Comparison of ENCODE assay signal across 27 cellular contexts in genomic region chr9:6502399-6502798, GRCh38.
DNase-seq lines count a peak whose midpoint lies in the region; ATAC-seq and FAIRE-seq lines count a peak whose summit lies in the region.
"Had no signal": no experiment of that assay in that cellular context is flagged by ENCODE, and none has a peak within 500 bp of the region (broad histone marks: within the 10 kb centered on the region; RNA-seq: fewer than 3 reads in every experiment).

No MANE protein-coding gene starts in this region.

- H3K9me3 Mint-ChIP-seq in activated CD4-positive, alpha-beta T cell treated with anti-CD3 and anti-CD28 coated beads for 36 hours (ENCODE audit: low read depth): no peaks in the 10 kb centered on the region
- H3K9me3 Mint-ChIP-seq in activated T-helper 1 cell treated with anti-CD3 and anti-CD28 coated beads, Interleukin-12 subunit alpha, Interleukin-12 subunit beta, Interleukin-2, Interleukin-4 antibody, amounts not matched to agents 30 ng/mL and 10 ng/mL and 1 ng/mL, durations not matched to agents 14 hours and 24 hours and 36 hours: no peaks in the 10 kb centered on the region
- H3K9me3 Mint-ChIP-seq in CD8-positive, alpha-beta memory T cell: no peaks in the 10 kb centered on the region
- H3K9me3 Mint-ChIP-seq: GM23338; T-helper 1 cell treated with Interleukin-12 subunit alpha and Interleukin-12 subunit beta and Interleukin-4 antibody, amounts not matched to agents 30 μg/mL and 1 μg/mL, for 36 hours had no signal

- POLR2A ChIA-PET in activated CD4-positive, alpha-beta T cell treated with anti-CD3 and anti-CD28 coated beads for 36 hours (lab: Charles Lee): no interaction called here
- POLR2A ChIA-PET in CD8-positive, alpha-beta memory T cell (lab: Charles Lee): no interaction called here

- intact Hi-C loops in activated CD4-positive, alpha-beta T cell treated with anti-CD3 and anti-CD28 coated beads for 36 hours (cut with DNase I, micrococcal nuclease): no loop called here
- intact Hi-C loops in activated T-helper 1 cell treated with anti-CD3 and anti-CD28 coated beads, Interleukin-12 subunit alpha, Interleukin-12 subunit beta, Interleukin-2, Interleukin-4 antibody, amounts not matched to agents 30 ng/mL and 10 ng/mL and 1 ng/mL, durations not matched to agents 14 hours and 24 hours and 36 hours (cut with micrococcal nuclease): no loop called here
- intact Hi-C loops in left colon (cut with DNase I, micrococcal nuclease) (no loop called here), posterior vena cava (cut with DNase I) (loop anchor here in 1 of 2 donors (5.0 kb wide), 1 partner anchor 665 kb away; no protein-coding TSS in a partner anchor)

- peaks cover 53% of the 10 kb centered on the region for H3K36me3 ChIP-seq in CD8-positive, alpha-beta memory T cell (ENCODE audit: insufficient read depth, low read length)

- no peak overlapping the region for H3K27ac ChIP-seq in CD8-positive, alpha-beta memory T cell (ENCODE audit: low read depth, low read length)
- H3K27ac ChIP-seq: BLaER1, HL-60, neutrophil, SJCRH30, transverse colon had no signal

- FAIRE-seq in GM19239 (lab: Jason Lieb, UNC): peak; percentile 28
- FAIRE-seq: frontal cortex, kidney had no signal

- no peaks in the 10 kb centered on the region for H3K9me3 ChIP-seq in CD8-positive, alpha-beta memory T cell (ENCODE audit: low read length)
- H3K9me3 ChIP-seq: BLaER1, neutrophil, SJCRH30, transverse colon had no signal

- peak overlapping the region; percentile 42 for H3K27ac Mint-ChIP-seq in activated CD4-positive, alpha-beta T cell treated with anti-CD3 and anti-CD28 coated beads for 36 hours
- H3K27ac Mint-ChIP-seq in activated T-helper 1 cell treated with anti-CD3 and anti-CD28 coated beads, Interleukin-12 subunit alpha, Interleukin-12 subunit beta, Interleukin-2, Interleukin-4 antibody, amounts not matched to agents 30 ng/mL and 10 ng/mL and 1 ng/mL, durations not matched to agents 14 hours and 24 hours and 36 hours: peak overlapping the region; percentile 0
- peak overlapping the region in 1 of 8 donors; percentile 31 for H3K27ac Mint-ChIP-seq in CD8-positive, alpha-beta memory T cell
- H3K27ac Mint-ChIP-seq: GM23338; T-helper 1 cell treated with Interleukin-12 subunit alpha and Interleukin-12 subunit beta and Interleukin-4 antibody, amounts not matched to agents 30 μg/mL and 1 μg/mL, for 36 hours had no signal

- no peak overlapping the region for H3K4me3 ChIP-seq in CD8-positive, alpha-beta memory T cell (ENCODE audit: low read length)
- H3K4me3 ChIP-seq: BLaER1, dorsolateral prefrontal cortex, GM23338, SJCRH30, smooth muscle cell, transverse colon had no signal

- ATAC-seq in activated CD4-positive, alpha-beta T cell treated with anti-CD3 and anti-CD28 coated beads for 36 hours: no peak
- peak; percentile 80 for ATAC-seq in left colon
- ATAC-seq: GM23338 had no signal

- H3K4me1 Mint-ChIP-seq in activated CD4-positive, alpha-beta T cell treated with anti-CD3 and anti-CD28 coated beads for 36 hours: peaks cover 5% of the 10 kb centered on the region
- H3K4me1 Mint-ChIP-seq in activated T-helper 1 cell treated with anti-CD3 and anti-CD28 coated beads, Interleukin-12 subunit alpha, Interleukin-12 subunit beta, Interleukin-2, Interleukin-4 antibody, amounts not matched to agents 30 ng/mL and 10 ng/mL and 1 ng/mL, durations not matched to agents 14 hours and 24 hours and 36 hours (ENCODE audit: low read depth): peaks cover 10% of the 10 kb centered on the region
- no peaks in the 10 kb centered on the region for H3K4me1 Mint-ChIP-seq in CD8-positive, alpha-beta memory T cell

- no peaks in the 10 kb centered on the region for H3K27me3 ChIP-seq in CD8-positive, alpha-beta memory T cell (ENCODE audit: insufficient read depth, low read length, poor library complexity, severe bottlenecking)
- H3K27me3 ChIP-seq: BLaER1, dorsolateral prefrontal cortex, neutrophil, SJCRH30, transverse colon had no signal

- no peaks in the 10 kb centered on the region for H3K4me1 ChIP-seq in CD8-positive, alpha-beta memory T cell (ENCODE audit: insufficient read depth, low read length)
- H3K4me1 ChIP-seq: BLaER1, SJCRH30, transverse colon had no signal

- peaks cover 58% of the 10 kb centered on the region for H3K36me3 Mint-ChIP-seq in activated CD4-positive, alpha-beta T cell treated with anti-CD3 and anti-CD28 coated beads for 36 hours (ENCODE audit: low read depth)
- H3K36me3 Mint-ChIP-seq in activated T-helper 1 cell treated with anti-CD3 and anti-CD28 coated beads, Interleukin-12 subunit alpha, Interleukin-12 subunit beta, Interleukin-2, Interleukin-4 antibody, amounts not matched to agents 30 ng/mL and 10 ng/mL and 1 ng/mL, durations not matched to agents 14 hours and 24 hours and 36 hours (ENCODE audit: low read depth): peaks cover 54% of the 10 kb centered on the region
- H3K36me3 Mint-ChIP-seq in CD8-positive, alpha-beta memory T cell: peaks cover 6 to 86% (median 23%) of the 10 kb centered on the region in 3 donors

- CTCF ChIA-PET in activated CD4-positive, alpha-beta T cell treated with anti-CD3 and anti-CD28 coated beads for 36 hours (lab: Charles Lee): no interaction called here
- CTCF ChIA-PET in CD8-positive, alpha-beta memory T cell (lab: Charles Lee): no interaction called here

- H3K27me3 Mint-ChIP-seq in activated CD4-positive, alpha-beta T cell treated with anti-CD3 and anti-CD28 coated beads for 36 hours: no peaks in the 10 kb centered on the region
- H3K27me3 Mint-ChIP-seq in activated T-helper 1 cell treated with anti-CD3 and anti-CD28 coated beads, Interleukin-12 subunit alpha, Interleukin-12 subunit beta, Interleukin-2, Interleukin-4 antibody, amounts not matched to agents 30 ng/mL and 10 ng/mL and 1 ng/mL, durations not matched to agents 14 hours and 24 hours and 36 hours (ENCODE audit: insufficient read depth): peaks cover 1% of the 10 kb centered on the region
- no peaks in the 10 kb centered on the region for H3K27me3 Mint-ChIP-seq in CD8-positive, alpha-beta memory T cell

- DNase-seq in activated CD4-positive, alpha-beta T cell treated with anti-CD3 and anti-CD28 coated beads for 36 hours: no peak
- no peak for DNase-seq in activated CD4-positive, alpha-beta T cell treated with anti-CD3 and anti-CD28 coated beads, Interleukin-2, amount 50 U/mL, for 1 hour
- DNase-seq in GM19239 (ENCODE audit: insufficient read length, low spot score) (no peak), left colon (no peak), AG08396 (ENCODE audit: low spot score) (no peak), posterior vena cava (ENCODE audit: low spot score) (no peak)
- no peak for DNase-seq in activated T-helper 1 cell treated with anti-CD3 and anti-CD28 coated beads, Interleukin-12 subunit alpha, Interleukin-12 subunit beta, Interleukin-2, Interleukin-4 antibody, amounts not matched to agents 30 ng/mL and 10 ng/mL and 1 ng/mL, durations not matched to agents 14 hours and 24 hours and 36 hours (ENCODE audit: low spot score)
- DNase-seq in CD8-positive, alpha-beta memory T cell: no peak
- DNase-seq: activated CD4-positive, alpha-beta T cell treated with anti-CD3 and anti-CD28 coated beads for 48 hours; activated effector memory CD4-positive, alpha-beta T cell treated with anti-CD3 and anti-CD28 coated beads, Interleukin-2, amount 50 U/mL, for 16 hours; amygdala; Calu3; dorsolateral prefrontal cortex; kidney; NCI-H2081; NCI-H345; SJCRH30; stimulated activated CD4-positive, alpha-beta T cell treated with anti-CD3 and anti-CD28 coated beads, Interleukin-2, amount 100 ng/mL, for 48 hours; stimulated activated naive CD4-positive, alpha-beta T cell treated with Interleukin-2 at 50 U/mL for 16 hours; transverse colon had no signal

- H3K4me3 Mint-ChIP-seq in activated CD4-positive, alpha-beta T cell treated with anti-CD3 and anti-CD28 coated beads for 36 hours: no peak overlapping the region
- H3K4me3 Mint-ChIP-seq in activated T-helper 1 cell treated with anti-CD3 and anti-CD28 coated beads, Interleukin-12 subunit alpha, Interleukin-12 subunit beta, Interleukin-2, Interleukin-4 antibody, amounts not matched to agents 30 ng/mL and 10 ng/mL and 1 ng/mL, durations not matched to agents 14 hours and 24 hours and 36 hours: no peak overlapping the region
- no peak overlapping the region for H3K4me3 Mint-ChIP-seq in CD8-positive, alpha-beta memory T cell
- H3K4me3 Mint-ChIP-seq: GM23338; T-helper 1 cell treated with Interleukin-12 subunit alpha and Interleukin-12 subunit beta and Interleukin-4 antibody, amounts not matched to agents 30 μg/mL and 1 μg/mL, for 36 hours had no signal
